In genomic region chr2:74756356-74756890, GRCh38 we compare ENCODE assay signal across 1 cellular context.
TF ChIP-seq lines count a peak whose summit lies in the region.

No MANE protein-coding gene starts in this region.

TF ChIP-seq in HepG2, 621 proteins besides CTCF, POLR2A, EP300 and RAD21 (continued from another document and continues in another):
- TF ChIP-seq, protein P1, sequence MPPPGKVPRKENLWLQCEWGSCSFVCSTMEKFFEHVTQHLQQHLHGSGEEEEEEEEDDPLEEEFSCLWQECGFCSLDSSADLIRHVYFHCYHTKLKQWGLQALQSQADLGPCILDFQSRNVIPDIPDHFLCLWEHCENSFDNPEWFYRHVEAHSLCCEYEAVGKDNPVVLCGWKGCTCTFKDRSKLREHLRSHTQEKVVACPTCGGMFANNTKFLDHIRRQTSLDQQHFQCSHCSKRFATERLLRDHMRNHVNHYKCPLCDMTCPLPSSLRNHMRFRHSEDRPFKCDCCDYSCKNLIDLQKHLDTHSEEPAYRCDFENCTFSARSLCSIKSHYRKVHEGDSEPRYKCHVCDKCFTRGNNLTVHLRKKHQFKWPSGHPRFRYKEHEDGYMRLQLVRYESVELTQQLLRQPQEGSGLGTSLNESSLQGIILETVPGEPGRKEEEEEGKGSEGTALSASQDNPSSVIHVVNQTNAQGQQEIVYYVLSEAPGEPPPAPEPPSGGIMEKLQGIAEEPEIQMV (CRISPR knock-in tag; IDR thresholded peaks at IDR 0.05; ENCODE audit: low read depth), result no peak
- TF ChIP-seq ZBTB43 (CRISPR knock-in tag; conservative IDR thresholded peaks at IDR 0.05) (0 out of 2 replicates have a peak, but pooled peaks have one; percentile 40), SRSF1 (optimal IDR thresholded peaks at IDR 0.05; ENCODE audit: low read depth, low read length) (no peak), NFIC (IDR thresholded peaks at IDR 0.05; ENCODE audit: low read length) (peak; percentile 74), HOXA7 (CRISPR knock-in tag; IDR thresholded peaks at IDR 0.05) (no peak), RXRB (CRISPR knock-in tag; IDR thresholded peaks at IDR 0.05; ENCODE audit: borderline replicate concordance) (peak; percentile 73), GTF2F1 (IDR thresholded peaks at IDR 0.05; ENCODE audit: low read length) (no peak), RELA (CRISPR knock-in tag; IDR thresholded peaks at IDR 0.05) (no peak), ZNF362 (CRISPR knock-in tag; IDR thresholded peaks at IDR 0.05; ENCODE audit: borderline replicate concordance) (peak; percentile 96), BHLHE40 (IDR thresholded peaks at IDR 0.05; ENCODE audit: low read length) (no peak), YEATS2 (CRISPR knock-in tag; IDR thresholded peaks at IDR 0.05; ENCODE audit: borderline replicate concordance) (no peak), ATAD3A (CRISPR knock-in tag; IDR thresholded peaks at IDR 0.05) (no peak), ZNF335 (CRISPR knock-in tag; IDR thresholded peaks at IDR 0.05) (no peak), XBP1 (CRISPR knock-in tag; IDR thresholded peaks at IDR 0.05) (no peak), ELF3 (CRISPR knock-in tag; IDR thresholded peaks at IDR 0.05) (peak; percentile 99), SRY (CRISPR knock-in tag; IDR thresholded peaks at IDR 0.05) (no peak), CENPT (CRISPR knock-in tag; IDR thresholded peaks at IDR 0.05; ENCODE audit: low read depth) (no peak), ZNF274 (CRISPR knock-in tag; IDR thresholded peaks at IDR 0.05) (no peak), TFAP4 (IDR thresholded peaks at IDR 0.05; ENCODE audit: borderline replicate concordance, low read depth) (no peak), ZNF766 (CRISPR knock-in tag; IDR thresholded peaks at IDR 0.05; ENCODE audit: borderline replicate concordance) (no peak), SMARCE1 (IDR thresholded peaks at IDR 0.05; ENCODE audit: borderline replicate concordance) (no peak), ZMYM4 (CRISPR knock-in tag; IDR thresholded peaks at IDR 0.05) (peak; percentile 68), ARHGAP35 (CRISPR knock-in tag; IDR thresholded peaks at IDR 0.05; ENCODE audit: borderline replicate concordance) (no peak), SRF (IDR thresholded peaks at IDR 0.05; ENCODE audit: low read depth, low read length) (no peak), ZNF816 (CRISPR knock-in tag; IDR thresholded peaks at IDR 0.05; ENCODE audit: borderline replicate concordance) (no peak; the same call in 1 of the 2 replicates), ZFP91 (CRISPR knock-in tag; IDR thresholded peaks at IDR 0.05; ENCODE audit: borderline replicate concordance) (no peak), NFATC3 (CRISPR knock-in tag; IDR thresholded peaks at IDR 0.05) (no peak), KLF13 (CRISPR knock-in tag; IDR thresholded peaks at IDR 0.05) (no peak), ZMAT3 (CRISPR knock-in tag; conservative IDR thresholded peaks at IDR 0.05) (no peak; the same call in 1 of the 2 replicates), ZBTB38 (CRISPR knock-in tag; IDR thresholded peaks at IDR 0.05) (no peak), NFE2 (CRISPR knock-in tag; IDR thresholded peaks at IDR 0.05) (no peak), MAFG (CRISPR knock-in tag; IDR thresholded peaks at IDR 0.05) (no peak), TOE1 (CRISPR knock-in tag; IDR thresholded peaks at IDR 0.05) (no peak), ZNF20 (CRISPR knock-in tag; IDR thresholded peaks at IDR 0.05) (peak; percentile 60; the same call in 1 of the 2 replicates), HIVEP1 (CRISPR knock-in tag; IDR thresholded peaks at IDR 0.05) (no peak), GRHL1 (CRISPR knock-in tag; conservative IDR thresholded peaks at IDR 0.05) (no peak), ZNF367 (CRISPR knock-in tag; IDR thresholded peaks at IDR 0.05; ENCODE audit: borderline replicate concordance) (no peak), ZMYM3 (CRISPR knock-in tag; IDR thresholded peaks at IDR 0.05) (peak; percentile 29; the same call in 1 of the 2 replicates), ZNF768 (CRISPR knock-in tag; IDR thresholded peaks at IDR 0.05) (no peak), TOPORS (CRISPR knock-in tag; IDR thresholded peaks at IDR 0.05) (no peak), ZNF724P (CRISPR knock-in tag; IDR thresholded peaks at IDR 0.05; ENCODE audit: borderline replicate concordance) (no peak), MTA3 (CRISPR knock-in tag; IDR thresholded peaks at IDR 0.05) (no peak), NFYB (CRISPR knock-in tag; IDR thresholded peaks at IDR 0.05) (no peak), ZNF275 (CRISPR knock-in tag; IDR thresholded peaks at IDR 0.05; ENCODE audit: borderline replicate concordance) (no peak), ELK4 (CRISPR knock-in tag; IDR thresholded peaks at IDR 0.05; ENCODE audit: borderline replicate concordance) (no peak), U2AF2 (IDR thresholded peaks at IDR 0.05; ENCODE audit: low read depth, low read length) (no peak), MXD3 (CRISPR knock-in tag; IDR thresholded peaks at IDR 0.05) (no peak)
- TF ChIP-seq, protein P2, sequence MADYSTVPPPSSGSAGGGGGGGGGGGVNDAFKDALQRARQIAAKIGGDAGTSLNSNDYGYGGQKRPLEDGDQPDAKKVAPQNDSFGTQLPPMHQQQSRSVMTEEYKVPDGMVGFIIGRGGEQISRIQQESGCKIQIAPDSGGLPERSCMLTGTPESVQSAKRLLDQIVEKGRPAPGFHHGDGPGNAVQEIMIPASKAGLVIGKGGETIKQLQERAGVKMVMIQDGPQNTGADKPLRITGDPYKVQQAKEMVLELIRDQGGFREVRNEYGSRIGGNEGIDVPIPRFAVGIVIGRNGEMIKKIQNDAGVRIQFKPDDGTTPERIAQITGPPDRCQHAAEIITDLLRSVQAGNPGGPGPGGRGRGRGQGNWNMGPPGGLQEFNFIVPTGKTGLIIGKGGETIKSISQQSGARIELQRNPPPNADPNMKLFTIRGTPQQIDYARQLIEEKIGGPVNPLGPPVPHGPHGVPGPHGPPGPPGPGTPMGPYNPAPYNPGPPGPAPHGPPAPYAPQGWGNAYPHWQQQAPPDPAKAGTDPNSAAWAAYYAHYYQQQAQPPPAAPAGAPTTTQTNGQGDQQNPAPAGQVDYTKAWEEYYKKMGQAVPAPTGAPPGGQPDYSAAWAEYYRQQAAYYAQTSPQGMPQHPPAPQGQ (CRISPR knock-in tag; IDR thresholded peaks at IDR 0.05; ENCODE audit: borderline replicate concordance), result no peak
- TF ChIP-seq, protein P3, sequence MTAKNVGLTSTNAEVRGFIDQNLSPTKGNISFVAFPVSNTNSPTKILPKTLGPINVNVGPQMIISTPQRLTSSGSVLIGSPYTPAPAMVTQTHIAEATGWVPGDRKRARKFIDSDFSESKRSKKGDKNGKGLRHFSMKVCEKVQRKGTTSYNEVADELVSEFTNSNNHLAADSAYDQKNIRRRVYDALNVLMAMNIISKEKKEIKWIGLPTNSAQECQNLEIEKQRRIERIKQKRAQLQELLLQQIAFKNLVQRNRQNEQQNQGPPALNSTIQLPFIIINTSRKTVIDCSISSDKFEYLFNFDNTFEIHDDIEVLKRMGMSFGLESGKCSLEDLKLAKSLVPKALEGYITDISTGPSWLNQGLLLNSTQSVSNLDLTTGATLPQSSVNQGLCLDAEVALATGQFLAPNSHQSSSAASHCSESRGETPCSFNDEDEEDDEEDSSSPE (CRISPR knock-in tag; IDR thresholded peaks at IDR 0.05), result no peak
- TF ChIP-seq, protein P4, sequence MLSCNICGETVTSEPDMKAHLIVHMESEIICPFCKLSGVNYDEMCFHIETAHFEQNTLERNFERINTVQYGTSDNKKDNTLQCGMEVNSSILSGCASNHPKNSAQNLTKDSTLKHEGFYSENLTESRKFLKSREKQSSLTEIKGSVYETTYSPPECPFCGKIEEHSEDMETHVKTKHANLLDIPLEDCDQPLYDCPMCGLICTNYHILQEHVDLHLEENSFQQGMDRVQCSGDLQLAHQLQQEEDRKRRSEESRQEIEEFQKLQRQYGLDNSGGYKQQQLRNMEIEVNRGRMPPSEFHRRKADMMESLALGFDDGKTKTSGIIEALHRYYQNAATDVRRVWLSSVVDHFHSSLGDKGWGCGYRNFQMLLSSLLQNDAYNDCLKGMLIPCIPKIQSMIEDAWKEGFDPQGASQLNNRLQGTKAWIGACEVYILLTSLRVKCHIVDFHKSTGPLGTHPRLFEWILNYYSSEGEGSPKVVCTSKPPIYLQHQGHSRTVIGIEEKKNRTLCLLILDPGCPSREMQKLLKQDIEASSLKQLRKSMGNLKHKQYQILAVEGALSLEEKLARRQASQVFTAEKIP (CRISPR knock-in tag; IDR thresholded peaks at IDR 0.05; ENCODE audit: borderline replicate concordance), result no peak
- TF ChIP-seq, protein P5, sequence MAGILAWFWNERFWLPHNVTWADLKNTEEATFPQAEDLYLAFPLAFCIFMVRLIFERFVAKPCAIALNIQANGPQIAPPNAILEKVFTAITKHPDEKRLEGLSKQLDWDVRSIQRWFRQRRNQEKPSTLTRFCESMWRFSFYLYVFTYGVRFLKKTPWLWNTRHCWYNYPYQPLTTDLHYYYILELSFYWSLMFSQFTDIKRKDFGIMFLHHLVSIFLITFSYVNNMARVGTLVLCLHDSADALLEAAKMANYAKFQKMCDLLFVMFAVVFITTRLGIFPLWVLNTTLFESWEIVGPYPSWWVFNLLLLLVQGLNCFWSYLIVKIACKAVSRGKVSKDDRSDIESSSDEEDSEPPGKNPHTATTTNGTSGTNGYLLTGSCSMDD (CRISPR knock-in tag; IDR thresholded peaks at IDR 0.05), result no peak
